In the genomic region with DNA sequence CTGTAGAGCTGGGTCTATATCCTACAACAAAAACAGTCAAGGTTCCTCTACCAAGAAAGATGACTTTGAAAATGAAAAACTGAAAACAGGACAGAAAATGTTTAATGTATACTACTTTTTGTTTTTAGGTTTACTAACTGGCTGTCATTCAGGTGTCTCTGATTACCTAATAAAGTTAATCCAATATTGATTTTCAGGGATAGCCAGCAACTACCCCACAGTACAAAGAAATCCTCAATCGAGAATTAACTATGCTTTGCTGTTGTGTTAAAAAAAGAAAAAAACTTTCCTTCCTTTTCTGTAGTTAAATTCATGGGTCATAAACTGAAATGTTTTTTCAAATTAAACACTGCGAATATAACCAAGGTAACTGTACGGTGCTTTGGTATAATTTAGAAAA, we compare ENCODE assay signal across 1 cellular context.
TF ChIP-seq lines count a peak whose summit lies in the region.

No MANE protein-coding gene starts in this region.

TF ChIP-seq in GM12878, 131 proteins besides CTCF, POLR2A, EP300 and RAD21 (continued from another document):
- TF ChIP-seq, protein P1, sequence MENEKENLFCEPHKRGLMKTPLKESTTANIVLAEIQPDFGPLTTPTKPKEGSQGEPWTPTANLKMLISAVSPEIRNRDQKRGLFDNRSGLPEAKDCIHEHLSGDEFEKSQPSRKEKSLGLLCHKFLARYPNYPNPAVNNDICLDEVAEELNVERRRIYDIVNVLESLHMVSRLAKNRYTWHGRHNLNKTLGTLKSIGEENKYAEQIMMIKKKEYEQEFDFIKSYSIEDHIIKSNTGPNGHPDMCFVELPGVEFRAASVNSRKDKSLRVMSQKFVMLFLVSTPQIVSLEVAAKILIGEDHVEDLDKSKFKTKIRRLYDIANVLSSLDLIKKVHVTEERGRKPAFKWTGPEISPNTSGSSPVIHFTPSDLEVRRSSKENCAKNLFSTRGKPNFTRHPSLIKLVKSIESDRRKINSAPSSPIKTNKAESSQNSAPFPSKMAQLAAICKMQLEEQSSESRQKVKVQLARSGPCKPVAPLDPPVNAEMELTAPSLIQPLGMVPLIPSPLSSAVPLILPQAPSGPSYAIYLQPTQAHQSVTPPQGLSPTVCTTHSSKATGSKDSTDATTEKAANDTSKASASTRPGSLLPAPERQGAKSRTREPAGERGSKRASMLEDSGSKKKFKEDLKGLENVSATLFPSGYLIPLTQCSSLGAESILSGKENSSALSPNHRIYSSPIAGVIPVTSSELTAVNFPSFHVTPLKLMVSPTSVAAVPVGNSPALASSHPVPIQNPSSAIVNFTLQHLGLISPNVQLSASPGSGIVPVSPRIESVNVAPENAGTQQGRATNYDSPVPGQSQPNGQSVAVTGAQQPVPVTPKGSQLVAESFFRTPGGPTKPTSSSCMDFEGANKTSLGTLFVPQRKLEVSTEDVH (IDR thresholded peaks at IDR 0.05; ENCODE audit: low read depth, partially characterized antibody) = no peak
- TF ChIP-seq RUNX3 (IDR thresholded peaks at IDR 0.05; ENCODE audit: low read length) (no peak), YBX1 (IDR thresholded peaks at IDR 0.05) (no peak), RB1 (IDR thresholded peaks at IDR 0.05; ENCODE audit: borderline replicate concordance) (no peak), NFYA (IDR thresholded peaks at IDR 0.05; ENCODE audit: borderline replicate concordance, low read depth, low read length) (no peak)
- TF ChIP-seq, protein P2, sequence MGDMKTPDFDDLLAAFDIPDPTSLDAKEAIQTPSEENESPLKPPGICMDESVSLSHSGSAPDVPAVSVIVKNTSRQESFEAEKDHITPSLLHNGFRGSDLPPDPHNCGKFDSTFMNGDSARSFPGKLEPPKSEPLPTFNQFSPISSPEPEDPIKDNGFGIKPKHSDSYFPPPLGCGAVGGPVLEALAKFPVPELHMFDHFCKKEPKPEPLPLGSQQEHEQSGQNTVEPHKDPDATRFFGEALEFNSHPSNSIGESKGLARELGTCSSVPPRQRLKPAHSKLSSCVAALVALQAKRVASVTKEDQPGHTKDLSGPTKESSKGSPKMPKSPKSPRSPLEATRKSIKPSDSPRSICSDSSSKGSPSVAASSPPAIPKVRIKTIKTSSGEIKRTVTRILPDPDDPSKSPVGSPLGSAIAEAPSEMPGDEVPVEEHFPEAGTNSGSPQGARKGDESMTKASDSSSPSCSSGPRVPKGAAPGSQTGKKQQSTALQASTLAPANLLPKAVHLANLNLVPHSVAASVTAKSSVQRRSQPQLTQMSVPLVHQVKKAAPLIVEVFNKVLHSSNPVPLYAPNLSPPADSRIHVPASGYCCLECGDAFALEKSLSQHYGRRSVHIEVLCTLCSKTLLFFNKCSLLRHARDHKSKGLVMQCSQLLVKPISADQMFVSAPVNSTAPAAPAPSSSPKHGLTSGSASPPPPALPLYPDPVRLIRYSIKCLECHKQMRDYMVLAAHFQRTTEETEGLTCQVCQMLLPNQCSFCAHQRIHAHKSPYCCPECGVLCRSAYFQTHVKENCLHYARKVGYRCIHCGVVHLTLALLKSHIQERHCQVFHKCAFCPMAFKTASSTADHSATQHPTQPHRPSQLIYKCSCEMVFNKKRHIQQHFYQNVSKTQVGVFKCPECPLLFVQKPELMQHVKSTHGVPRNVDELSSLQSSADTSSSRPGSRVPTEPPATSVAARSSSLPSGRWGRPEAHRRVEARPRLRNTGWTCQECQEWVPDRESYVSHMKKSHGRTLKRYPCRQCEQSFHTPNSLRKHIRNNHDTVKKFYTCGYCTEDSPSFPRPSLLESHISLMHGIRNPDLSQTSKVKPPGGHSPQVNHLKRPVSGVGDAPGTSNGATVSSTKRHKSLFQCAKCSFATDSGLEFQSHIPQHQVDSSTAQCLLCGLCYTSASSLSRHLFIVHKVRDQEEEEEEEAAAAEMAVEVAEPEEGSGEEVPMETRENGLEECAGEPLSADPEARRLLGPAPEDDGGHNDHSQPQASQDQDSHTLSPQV (IDR thresholded peaks at IDR 0.05) = no peak
TF ChIP-seq in GM12878: peak in this region for 0.
